Comparison of ENCODE assay signal across 16 cellular contexts in the genomic region with DNA sequence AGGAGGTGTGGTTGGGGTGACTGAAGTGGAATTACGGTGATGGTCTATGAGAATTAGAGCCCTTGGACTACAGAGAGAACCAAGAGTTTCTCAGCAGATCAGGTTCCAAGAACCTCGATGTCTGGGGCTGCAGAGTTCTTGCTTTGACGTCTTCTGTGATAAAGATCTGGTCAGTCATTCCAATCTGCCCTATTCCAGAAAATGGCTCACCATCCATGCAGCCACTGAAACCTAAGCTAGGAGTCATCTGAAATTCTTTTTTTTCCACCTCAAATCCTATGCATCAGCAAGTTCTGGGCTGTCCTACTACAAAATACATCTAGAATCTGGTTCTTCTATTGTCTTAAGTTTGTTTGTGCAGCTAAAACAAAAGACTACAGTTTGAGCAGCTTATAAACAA.
DNase-seq lines count a peak whose midpoint lies in the region; ATAC-seq and TF ChIP-seq lines count a peak whose summit lies in the region.
"Had no signal": no experiment of that assay in that cellular context is flagged by ENCODE, and none has a peak within 500 bp of the region (broad histone marks: within the 10 kb centered on the region; RNA-seq: fewer than 3 reads in every experiment).

No MANE protein-coding gene starts in this region.

- no peak overlapping the region for H2AK5ac ChIP-seq in trophoblast cell (ENCODE audit: low read length)
- no peak overlapping the region for H2AK5ac ChIP-seq in mesendoderm (ENCODE audit: low read length)

- ATAC-seq in HG02840 (IDR thresholded peaks at IDR 0.05; ENCODE audit: low FRiP score, unreplicated experiment) (no peak), GM18511 (IDR thresholded peaks at IDR 0.05; ENCODE audit: unreplicated experiment) (no peak)
- ATAC-seq: GM23338 had no signal

- no peak overlapping the region for H4K8ac ChIP-seq in trophoblast cell (ENCODE audit: low read depth, low read length)
- no peak overlapping the region for H4K8ac ChIP-seq in mesendoderm (ENCODE audit: low read depth, low read length)

- H3K9me2 ChIP-seq in GM23248 (ENCODE audit: insufficient read depth): no peaks in the 10 kb centered on the region
- no peaks in the 10 kb centered on the region for H3K9me2 ChIP-seq in SK-N-SH

- no peaks in the 10 kb centered on the region for H3K36me3 ChIP-seq in GM23248 (ENCODE audit: low read depth)
- H3K36me3 ChIP-seq in SK-N-SH (replicated peaks in 1 of 2; ENCODE audit: control insufficient read depth in 1 of 2, insufficient read depth in 2 of 2, low read length in 1 of 2): no peaks in the 10 kb centered on the region
- no peaks in the 10 kb centered on the region for H3K36me3 ChIP-seq in esophagus muscularis mucosa
- H3K36me3 ChIP-seq in trophoblast cell (ENCODE audit: control insufficient read depth in 1 of 2, insufficient read depth in 2 of 2, low read length in 2 of 2): no peaks in the 10 kb centered on the region
- H3K36me3 ChIP-seq in mesendoderm (ENCODE audit: control insufficient read depth, insufficient read depth, low read length): no peaks in the 10 kb centered on the region

- H3K56ac ChIP-seq in mesendoderm (ENCODE audit: low read length): no peak overlapping the region

- no peaks in the 10 kb centered on the region for H3K79me2 ChIP-seq in GM23248 (ENCODE audit: insufficient read depth)
- no peaks in the 10 kb centered on the region for H3K79me2 ChIP-seq in SK-N-SH (ENCODE audit: insufficient read depth)
- no peaks in the 10 kb centered on the region for H3K79me2 ChIP-seq in trophoblast cell (ENCODE audit: control insufficient read depth, insufficient read depth, low read length, poor library complexity)
- H3K79me2 ChIP-seq in mesendoderm (ENCODE audit: control insufficient read depth, insufficient read depth, low read length): no peaks in the 10 kb centered on the region

- H2BK5ac ChIP-seq in trophoblast cell (ENCODE audit: low read depth, low read length, poor library complexity) (no peak overlapping the region), mesendoderm (ENCODE audit: low read length) (no peak overlapping the region)

- H2BK120ac ChIP-seq in trophoblast cell (ENCODE audit: insufficient read depth, low read length, poor library complexity) (no peak overlapping the region), mesendoderm (ENCODE audit: low read depth, low read length) (no peak overlapping the region)

- 54 to 61% methylated on average over 3 of the region's 3 CpGs for WGBS in GM23248 (ENCODE audit: low coverage in 1 of 2, low lambda C conversion rate in 2 of 2, missing lambda C conversion rate in 2 of 2), 2 experiments
- WGBS in SK-N-SH (ENCODE audit: low lambda C conversion rate): 48% methylated on average over 3 of the region's 3 CpGs
- WGBS in esophagus muscularis mucosa: 97% methylated on average over 3 of the region's 3 CpGs
- WGBS in trophoblast cell (ENCODE audit: extremely low coverage, insufficient coverage, insufficient read length): 100% methylated on average over 1 of the region's 3 CpGs
- no CpG with 5 or more reads among the region's 3 CpGs for WGBS in mesendoderm (ENCODE audit: extremely low coverage, insufficient coverage, low lambda C conversion rate)

- TF ChIP-seq CTCF in SK-N-SH (IDR thresholded peaks at IDR 0.05) (no peak), esophagus muscularis mucosa (IDR thresholded peaks at IDR 0.05) (no peak)

- no peak for TF ChIP-seq POLR2A in esophagus muscularis mucosa (IDR thresholded peaks at IDR 0.05; ENCODE audit: low read depth)

- H3K4ac ChIP-seq in trophoblast cell (ENCODE audit: low read depth, low read length) (no peak overlapping the region), mesendoderm (ENCODE audit: low read depth, low read length) (no peak overlapping the region)

- H3K79me1 ChIP-seq in trophoblast cell (ENCODE audit: low read length) (peaks cover 7% of the 10 kb centered on the region), mesendoderm (ENCODE audit: low read length) (no peaks in the 10 kb centered on the region)

- H2BK12ac ChIP-seq in trophoblast cell (ENCODE audit: low read length): no peak overlapping the region

- H2BK15ac ChIP-seq in mesendoderm (replicated peaks; ENCODE audit: low read depth): no peak overlapping the region

- H3K9me3 ChIP-seq in GM23248 (ENCODE audit: low read depth) (no peaks in the 10 kb centered on the region), SK-N-SH (no peaks in the 10 kb centered on the region), esophagus muscularis mucosa (no peaks in the 10 kb centered on the region), trophoblast cell (ENCODE audit: insufficient read depth, low read depth, low read length) (no peaks in the 10 kb centered on the region)
- H3K9me3 ChIP-seq: Caco-2 had no signal

- H3K4me2 ChIP-seq in GM23248 (ENCODE audit: unreplicated experiment) (no peak overlapping the region), SK-N-SH (no peak overlapping the region), trophoblast cell (ENCODE audit: low read length) (no peak overlapping the region), mesendoderm (ENCODE audit: low read length) (no peak overlapping the region)
- H3K4me2 ChIP-seq: GM23338 had no signal

- peak overlapping the region; percentile 42 for H3K27ac ChIP-seq in GM23248
- no peak overlapping the region; a peak in 1 of 4 replicates for H3K27ac ChIP-seq in SK-N-SH (ENCODE audit: low read depth in 2 of 2, low read length in 1 of 2)
- H3K27ac ChIP-seq in esophagus muscularis mucosa (replicated peaks in 1 of 4): no peak overlapping the region
- no peak overlapping the region for H3K27ac ChIP-seq in trophoblast cell (ENCODE audit: low read depth, low read length)
- no peak overlapping the region for H3K27ac ChIP-seq in mesendoderm (ENCODE audit: low read depth, low read length)
- H3K27ac ChIP-seq: C4-2B had no signal

- DNase-seq in GM23248 (peak; percentile 72), SK-N-SH (no peak), esophagus muscularis mucosa (ENCODE audit: extremely low spot score) (peak; percentile 8), trophoblast cell (peak; percentile 38 to 70), NCI-H1105 (lab: John Stamatoyannopoulos, UW) (no peak), mesendoderm (no peak)
- DNase-seq: ACHN; AML-193; Caco-2; CD4-positive, alpha-beta T cell; GF-D8; HCEC 1CT had no signal

- H3K18ac ChIP-seq in trophoblast cell (ENCODE audit: low read length) (no peak overlapping the region), mesendoderm (ENCODE audit: low read length) (no peak overlapping the region)

- no peak for TF ChIP-seq RAD21 in SK-N-SH (IDR thresholded peaks at IDR 0.05; ENCODE audit: low read length)

- H4K20me1 ChIP-seq in GM23248 (ENCODE audit: insufficient read depth): no peaks in the 10 kb centered on the region
- H4K20me1 ChIP-seq in SK-N-SH (ENCODE audit: insufficient read depth): no peaks in the 10 kb centered on the region

- CTCF ChIA-PET in SK-N-SH (lab: Yijun Ruan, JAX): no interaction called here

- H3K27me3 ChIP-seq in GM23248 (replicated peaks; ENCODE audit: insufficient read depth): no peaks in the 10 kb centered on the region
- H3K27me3 ChIP-seq in SK-N-SH (ENCODE audit: insufficient read depth): no peaks in the 10 kb centered on the region
- H3K27me3 ChIP-seq in esophagus muscularis mucosa: no peaks in the 10 kb centered on the region
- no peaks in the 10 kb centered on the region for H3K27me3 ChIP-seq in trophoblast cell (ENCODE audit: insufficient read depth, low read length)
- no peaks in the 10 kb centered on the region for H3K27me3 ChIP-seq in mesendoderm (ENCODE audit: insufficient read depth, low read length, poor library complexity)

- no peak overlapping the region for H4K91ac ChIP-seq in trophoblast cell (ENCODE audit: low read depth, low read length)

- in situ Hi-C loops in GM23248 (cut with MboI): no loop called here

- H3K4me3 ChIP-seq in GM23248: no peak overlapping the region
- H3K4me3 ChIP-seq in SK-N-SH (ENCODE audit: low read depth in 2 of 2, low read length in 1 of 2): no peak overlapping the region
- H3K4me3 ChIP-seq in esophagus muscularis mucosa: no peak overlapping the region
- H3K4me3 ChIP-seq in trophoblast cell (ENCODE audit: low read depth, low read length): no peak overlapping the region
- no peak overlapping the region for H3K4me3 ChIP-seq in mesendoderm (ENCODE audit: low read length)
- H3K4me3 ChIP-seq: GM23338 had no signal

- no peak overlapping the region for H4K12ac ChIP-seq in trophoblast cell (ENCODE audit: low read depth, low read length)

- no peak overlapping the region for H3K14ac ChIP-seq in trophoblast cell (ENCODE audit: low read length)

- intact Hi-C loops in esophagus muscularis mucosa (cut with DNase I): no loop called here

- no peak overlapping the region for H4K5ac ChIP-seq in mesendoderm (ENCODE audit: low read length)

- H3F3A ChIP-seq in GM23248 (ENCODE audit: insufficient read depth) (no peaks in the 10 kb centered on the region; the same call in 1 of the 2 replicates), SK-N-SH (replicated peaks; ENCODE audit: insufficient read depth) (no peaks in the 10 kb centered on the region)

- H3K4me1 ChIP-seq in GM23248 (ENCODE audit: insufficient read depth) (peaks cover 19% of the 10 kb centered on the region; the same call in 1 of the 2 replicates), SK-N-SH (ENCODE audit: control insufficient read depth in 1 of 2, insufficient read depth in 2 of 2, low read depth in 1 of 2, low read length in 1 of 2) (peaks cover 0 to 4% of the 10 kb centered on the region in 2 experiments; a peak in 1 of 4 replicates), esophagus muscularis mucosa (no peaks in the 10 kb centered on the region), trophoblast cell (ENCODE audit: control insufficient read depth in 1 of 2, insufficient read depth in 2 of 2, low read length in 2 of 2) (peaks cover 5 to 6% of the 10 kb centered on the region in 2 experiments), mesendoderm (ENCODE audit: control insufficient read depth, low read depth, low read length) (no peaks in the 10 kb centered on the region)
- H3K4me1 ChIP-seq: Caco-2 had no signal

- TF ChIP-seq EP300 in SK-N-SH (IDR thresholded peaks at IDR 0.05; ENCODE audit: borderline replicate concordance in 1 of 2, low read depth in 1 of 2, low read length in 1 of 2) (no peak), esophagus muscularis mucosa (IDR thresholded peaks at IDR 0.05) (no peak)

- H3K9ac ChIP-seq in GM23248: peak overlapping the region; percentile 22; the same call in 1 of the 2 replicates
- H3K9ac ChIP-seq in SK-N-SH: no peak overlapping the region
- H3K9ac ChIP-seq in trophoblast cell (ENCODE audit: low read length): no peak overlapping the region
- no peak overlapping the region for H3K9ac ChIP-seq in mesendoderm (ENCODE audit: low read length)

- POLR2A ChIA-PET in SK-N-SH (lab: Yijun Ruan, JAX): interaction anchor here (1.9 kb wide), 1 partner anchor 11 kb away, joined by 5 read pairs; no protein-coding TSS in a partner anchor

- H3K23ac ChIP-seq in trophoblast cell (ENCODE audit: low read length) (no peak overlapping the region), mesendoderm (ENCODE audit: low read length) (no peak overlapping the region)

- H2AFZ ChIP-seq in GM23248 (peak overlapping the region; percentile 27; the same call in 1 of the 2 replicates), SK-N-SH (ENCODE audit: low read depth) (no peak overlapping the region; the same call in 1 of the 2 replicates), trophoblast cell (ENCODE audit: insufficient read depth, low read length, poor library complexity) (no peak overlapping the region)
- H2AFZ ChIP-seq: GM23338 had no signal

TF ChIP-seq in SK-N-SH, 30 proteins besides CTCF, POLR2A, EP300 and RAD21 (continues in another document):
- TF ChIP-seq YY1 (IDR thresholded peaks at IDR 0.05; ENCODE audit: low read depth): no peak

Comparison
In these comparisons a context has a peak if more than half of its experiments do, and no peak if none do; other contexts are left out.
1. DNase-seq: peak in GM23248 (single experiment), esophagus muscularis mucosa (single experiment) and trophoblast cell (2 of 2); none in SK-N-SH (single experiment), NCI-H1105 (single experiment) and mesendoderm (single experiment).